Comparison of ENCODE assay signal across 8 cellular contexts in genomic region chr17:76772842-76773521, GRCh38.
DNase-seq lines count a peak whose midpoint lies in the region; ATAC-seq lines count a peak whose summit lies in the region.

No MANE protein-coding gene starts in this region.

- ATAC-seq in GM18858 (IDR thresholded peaks at IDR 0.05; ENCODE audit: unreplicated experiment), result no peak

- DNase-seq in GM04503 (ENCODE audit: low read depth) (peak; percentile 61), RKO (ENCODE audit: low spot score) (peak; percentile 40), iris pigment epithelial cell (ENCODE audit: low read depth) (peak; percentile 95), anterior cingulate cortex (lab: John Stamatoyannopoulos, UW) (no peak), Ammon's horn (ENCODE audit: low spot score) (no peak)
- peak; percentile 14 for DNase-seq in activated gamma-delta T cell treated with anti-CD3 and anti-CD28 coated beads, Interleukin-2, amount 50 U/mL, for 16 hours (ENCODE audit: low read depth)
- DNase-seq in stimulated activated CD8-positive, alpha-beta memory T cell treated with anti-CD3 and anti-CD28 coated beads, Interleukin-7, amount 100 ng/mL, for 4 hours (ENCODE audit: low read depth in 2 of 2), result peak; percentile 51 to 54

Comparison
In these comparisons a context has a peak if more than half of its experiments do, and no peak if none do; other contexts are left out.
1. DNase-seq: peak in GM04503 (single experiment), RKO (single experiment), activated gamma-delta T cell treated with anti-CD3 and anti-CD28 coated beads, Interleukin-2, amount 50 U/mL, for 16 hours (single experiment), iris pigment epithelial cell (single experiment) and stimulated activated CD8-positive, alpha-beta memory T cell treated with anti-CD3 and anti-CD28 coated beads, Interleukin-7, amount 100 ng/mL, for 4 hours (2 of 2); none in anterior cingulate cortex (0 of 58) and Ammon's horn (single experiment).